In the genomic region with DNA sequence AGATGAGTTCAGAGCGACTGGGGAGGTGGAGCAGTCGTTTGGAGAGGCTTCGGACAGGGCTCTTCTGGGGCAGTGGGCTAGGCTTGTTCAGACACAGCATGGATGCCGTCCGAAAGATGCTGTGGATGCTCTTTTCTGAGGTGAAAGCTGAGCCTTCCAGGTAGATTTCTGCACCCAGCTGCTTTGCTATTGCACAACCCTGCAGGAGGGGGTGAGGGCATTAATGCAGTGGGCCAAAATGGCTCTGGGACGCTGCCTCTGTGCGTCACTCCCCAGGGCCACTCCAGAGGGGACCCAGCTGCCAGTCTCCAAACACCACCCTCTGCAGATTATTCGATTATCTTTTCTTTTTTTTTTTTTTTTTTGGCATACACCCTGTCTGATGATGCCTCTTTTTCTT, we compare ENCODE assay signal across 20 cellular contexts. TPM values are rescaled to one million over a fixed set of nuclear protein-coding genes. Genes with fewer than 3 reads are reported as not detected.
DNase-seq lines count a peak whose midpoint lies in the region; ATAC-seq, FAIRE-seq and TF ChIP-seq lines count a peak whose summit lies in the region.
"Had no signal": no experiment of that assay in that cellular context is flagged by ENCODE, and none has a peak within 500 bp of the region (broad histone marks: within the 10 kb centered on the region; RNA-seq: fewer than 3 reads in every experiment).

No MANE protein-coding gene starts in this region.

- no peak overlapping the region for H4K5ac ChIP-seq in IMR-90 (ENCODE audit: low read depth, low read length)

- TF ChIP-seq EP300 in A549 (IDR thresholded peaks at IDR 0.05) (no peak), HepG2 (IDR thresholded peaks at IDR 0.05; ENCODE audit: low read depth in 2 of 2, low read length in 2 of 2) (no peak), HepG2 (CRISPR knock-in tag; IDR thresholded peaks at IDR 0.05; ENCODE audit: borderline replicate concordance) (no peak)

- H3K9me3 ChIP-seq in A549 (no peaks in the 10 kb centered on the region), IMR-90 (ENCODE audit: control insufficient read depth, insufficient read depth, low read length) (no peaks in the 10 kb centered on the region), HepG2 (ENCODE audit: low read length) (no peaks in the 10 kb centered on the region)
- H3K9me3 ChIP-seq: Caco-2 had no signal

- H3K4me3 ChIP-seq in A549 (no peak overlapping the region), IMR-90 (ENCODE audit: insufficient read depth, low read depth, low read length) (no peak overlapping the region), HepG2 (replicated peaks in 1 of 3; ENCODE audit: insufficient read depth in 1 of 3, low read depth in 2 of 3, low read length in 3 of 3) (no peak overlapping the region), brain microvascular endothelial cell (ENCODE audit: low read depth, low read length) (no peak overlapping the region)
- H3K4me3 ChIP-seq: GM23338 had no signal

- no peak overlapping the region for H3K4ac ChIP-seq in IMR-90 (ENCODE audit: low read depth, low read length)

- H2AK9ac ChIP-seq in IMR-90 (replicated peaks; ENCODE audit: low read depth, low read length, poor library complexity): no peak overlapping the region

- WGBS in A549 (ENCODE audit: missing lambda C conversion rate): 78% methylated on average over 8 of the region's 8 CpGs
- 70% methylated on average over 2 of the region's 8 CpGs; no CpG with 5 or more reads in 1 of the 2 experiments for WGBS in IMR-90 (ENCODE audit: extremely low coverage in 2 of 2, insufficient read length in 1 of 2), 2 experiments
- WGBS in HepG2 (ENCODE audit: low lambda C conversion rate): 88% methylated on average over 8 of the region's 8 CpGs

- in situ Hi-C loops in IMR-90 (cut with MboI; ENCODE audit: low sequenced_read_pairs): no loop called here
- in situ Hi-C loops in HepG2 (cut with HindIII; ENCODE audit: extremely low pct_ligation_motif_present, low pct_unique_long_range_greater_than_20kb): no loop called here
- in situ Hi-C loops in brain microvascular endothelial cell (cut with HindIII; ENCODE audit: low pct_ligation_motif_present, low sequenced_read_pairs): no loop called here

- intact Hi-C loops in IMR-90 (cut with micrococcal nuclease) (no loop called here), HepG2 (cut with micrococcal nuclease; ENCODE audit: unreplicated experiment) (no loop called here)

- H3K27me3 ChIP-seq in IMR-90 (ENCODE audit: control insufficient read depth, insufficient read depth, low read length) (peaks cover 34% of the 10 kb centered on the region), HepG2 (ENCODE audit: control insufficient read depth in 1 of 2, insufficient read depth in 2 of 2, low read length in 2 of 2) (no peaks in the 10 kb centered on the region; a peak in 1 of 5 replicates), brain microvascular endothelial cell (replicated peaks) (no peaks in the 10 kb centered on the region)

- H2AFZ ChIP-seq in IMR-90 (replicated peaks; ENCODE audit: low read length, poor library complexity): no peak overlapping the region
- H2AFZ ChIP-seq in HepG2 (ENCODE audit: low read length): no peak overlapping the region
- H2AFZ ChIP-seq: GM23338 had no signal

- H4K91ac ChIP-seq in IMR-90 (ENCODE audit: insufficient read depth, low read depth, low read length): no peak overlapping the region

- no peak for TF ChIP-seq CTCF in A549 (IDR thresholded peaks at IDR 0.05)
- TF ChIP-seq CTCF in IMR-90 (conservative IDR thresholded peaks at IDR 0.05; ENCODE audit: low read depth, low read length): no peak
- TF ChIP-seq CTCF in HepG2 (CRISPR knock-in tag; IDR thresholded peaks at IDR 0.05): no peak
- TF ChIP-seq CTCF in brain microvascular endothelial cell (IDR thresholded peaks at IDR 0.05; ENCODE audit: low read depth, low read length, missing control alignments): no peak

- H3K14ac ChIP-seq in IMR-90 (replicated peaks; ENCODE audit: low read depth, low read length): no peak overlapping the region

- no peak overlapping the region for H4K8ac ChIP-seq in IMR-90 (ENCODE audit: low read depth in 2 of 2, low read length in 2 of 2)

- POLR2A ChIA-PET in A549 (lab: Yijun Ruan, JAX): interaction anchor here (1.1 to 3.2 kb wide), 2 partner anchors 8 to 25 kb away, joined by 3 to 35 read pairs; a partner anchor contains a TSS
- POLR2A ChIA-PET in IMR-90 (lab: Charles Lee; ENCODE audit: unreplicated experiment): no interaction called here
- POLR2A ChIA-PET in HepG2 (lab: Yijun Ruan, JAX): interaction anchor here (8.2 kb wide), 1 partner anchor 8 kb away, joined by 115 read pairs; a partner anchor contains a TSS

- FAIRE-seq in A549 (lab: Jason Lieb, UNC) (no peak), HepG2 (lab: Jason Lieb, UNC) (no peak)
- FAIRE-seq: D721Med, GM12892, GM18507 had no signal

- H2BK120ac ChIP-seq in IMR-90 (ENCODE audit: low read depth, low read length): no peak overlapping the region

- CTCF ChIA-PET in A549 (lab: Yijun Ruan, JAX): interaction anchor here (0.9 to 25.5 kb wide), 5 partner anchors 19 to 130 kb away, joined by 3 to 1365 read pairs (median 15); a partner anchor contains a TSS
- CTCF ChIA-PET in IMR-90 (lab: Yijun Ruan, JAX): no interaction called here
- CTCF ChIA-PET in HepG2 (lab: Yijun Ruan, JAX; ENCODE audit: low intra/inter-chr PET ratio, low total read pairs): no interaction called here

- peaks cover 34% of the 10 kb centered on the region for H3K4me1 ChIP-seq in A549
- H3K4me1 ChIP-seq in IMR-90 (ENCODE audit: control insufficient read depth, insufficient read depth, low read length): no peaks in the 10 kb centered on the region
- peaks cover 13% of the 10 kb centered on the region for H3K4me1 ChIP-seq in HepG2 (ENCODE audit: insufficient read depth, low read length)

- H3K36me3 ChIP-seq in IMR-90 (ENCODE audit: control insufficient read depth, insufficient read depth, low read length): no peaks in the 10 kb centered on the region
- peaks cover 0 to 1% of the 10 kb centered on the region in 2 experiments; a peak in 2 of 5 replicates for H3K36me3 ChIP-seq in HepG2 (replicated peaks in 1 of 2; ENCODE audit: control insufficient read depth in 1 of 2, insufficient read depth in 2 of 2, low read length in 2 of 2)
- no peaks in the 10 kb centered on the region for H3K36me3 ChIP-seq in brain microvascular endothelial cell (replicated peaks)

- H3K27ac ChIP-seq in A549 (no peak overlapping the region), IMR-90 (ENCODE audit: insufficient read depth, low read length) (no peak overlapping the region), HepG2 (ENCODE audit: extremely low read length, insufficient read depth, low read length) (no peak overlapping the region), brain microvascular endothelial cell (no peak overlapping the region)
- H3K27ac ChIP-seq: 22Rv1 had no signal

- no peak overlapping the region for H3K23ac ChIP-seq in IMR-90 (ENCODE audit: low read depth, low read length)

- no peak overlapping the region for H2AK5ac ChIP-seq in IMR-90 (ENCODE audit: low read depth, low read length)

- DNase-seq in A549 (ENCODE audit: low read depth in 1 of 2, low spot score in 1 of 2) (no peak), IMR-90 (no peak), NCI-H2171 treated with DMSO at 0.1 percent for 48 hours (lab: John Stamatoyannopoulos, UW) (peak; percentile 55), HepG2 (ENCODE audit: low spot score) (no peak), brain microvascular endothelial cell (no peak), dermis blood vessel endothelial cell (no peak)
- DNase-seq: C1 segment of cervical spinal cord; Caco-2; CD4-positive, CD25-positive, alpha-beta regulatory T cell; GDM1; H7; HFFc6; KBM-7 had no signal

- dilution Hi-C loops in IMR-90 (cut with HindIII; ENCODE audit: low sequenced_read_pairs, unreplicated experiment): no loop called here

- H2BK15ac ChIP-seq in IMR-90 (ENCODE audit: low read depth, low read length): no peak overlapping the region

- TF ChIP-seq RAD21 in A549 (conservative IDR thresholded peaks at IDR 0.05 in 1 of 2, IDR thresholded peaks at IDR 0.05 in 1 of 2) (no peak), IMR-90 (IDR thresholded peaks at IDR 0.05; ENCODE audit: low read length) (no peak), HepG2 (CRISPR knock-in tag; IDR thresholded peaks at IDR 0.05) (no peak)

- H2BK5ac ChIP-seq in IMR-90 (ENCODE audit: low read depth, low read length, poor library complexity, severe bottlenecking): no peak overlapping the region

- no peak for ATAC-seq in A549
- no peak for ATAC-seq in IMR-90 (ENCODE audit: low read depth)
- no peak for ATAC-seq in HepG2
- ATAC-seq in GM21619 (IDR thresholded peaks at IDR 0.05; ENCODE audit: unreplicated experiment): no peak
- ATAC-seq: GM23338, HCT116 had no signal

- no TSS peak for BruUV-seq in IMR-90 (replicated peaks; lab: Mats Ljungman, UMichigan)
- no TSS peak for BruUV-seq in HepG2 (replicated peaks; lab: Mats Ljungman, UMichigan)

- no peak overlapping the region for H2BK20ac ChIP-seq in IMR-90 (ENCODE audit: low read depth, low read length)

- no peaks in the 10 kb centered on the region for H3K79me2 ChIP-seq in HepG2 (ENCODE audit: insufficient read depth, low read length)

- H4K20me1 ChIP-seq in IMR-90 (ENCODE audit: insufficient read depth, low read length) (no peaks in the 10 kb centered on the region; the same call in 1 of the 2 replicates), HepG2 (ENCODE audit: insufficient read depth, low read length) (no peaks in the 10 kb centered on the region)

- H3K18ac ChIP-seq in IMR-90 (ENCODE audit: low read depth, low read length): no peak overlapping the region

- H3K9ac ChIP-seq in IMR-90 (ENCODE audit: low read depth, low read length): no peak overlapping the region
- H3K9ac ChIP-seq in HepG2 (ENCODE audit: insufficient read depth, low read depth, low read length): no peak overlapping the region

- no peak overlapping the region for H3K4me2 ChIP-seq in A549
- no peak overlapping the region for H3K4me2 ChIP-seq in IMR-90 (ENCODE audit: low read depth, low read length)
- no peak overlapping the region for H3K4me2 ChIP-seq in HepG2 (ENCODE audit: low read depth, low read length)
- H3K4me2 ChIP-seq: GM23338 had no signal

- H3K9me1 ChIP-seq in IMR-90 (ENCODE audit: insufficient read depth, low read length): 0 out of 2 replicates have a peak, but pooled peaks cover 5% of the 10 kb centered on the region

- no peaks in the 10 kb centered on the region; a peak in 1 of 4 replicates for H3K79me1 ChIP-seq in IMR-90 (ENCODE audit: low read depth in 1 of 2, low read length in 2 of 2)

- H3K56ac ChIP-seq in IMR-90 (ENCODE audit: extremely low read depth, insufficient read depth, low read length): no peak overlapping the region

- TF ChIP-seq POLR2A in A549 (IDR thresholded peaks at IDR 0.05; ENCODE audit: low read length): no peak
- no peak for TF ChIP-seq POLR2A in IMR-90 (IDR thresholded peaks at IDR 0.05; ENCODE audit: low read depth, low read length)
- no peak for TF ChIP-seq POLR2A in HepG2 (IDR thresholded peaks at IDR 0.05; ENCODE audit: insufficient read depth in 1 of 2, low read depth in 2 of 2, low read length in 2 of 2)

RNA-seq across cellular contexts. Expression of a gene that starts 6.1 kb away (rescaled TPM):
- polyA plus RNA-seq in A549 (2011; rRNA removed) (132 TPM in 2 replicates), A549 (2017; fragmentation: RNase III; extraction: RNeasy Plus Mini Kit Qiagen cat#74134 plus additional on column Dnase treatment) (112 to 119 TPM (median 116 TPM) in 3 replicates), IMR-90 (2012; rRNA removed) (59.1 and 61.8 TPM in 2 replicates), HepG2 (2011; rRNA removed) (35.7 and 42.2 TPM in 2 replicates)
- polyA plus RNA-seq in A549 (2012; cell fraction: cytosol; rRNA removed): 96.9 and 97.8 TPM in 2 replicates
- polyA plus RNA-seq in A549 (2012; cell fraction: nucleus; rRNA removed): 129 and 169 TPM in 2 replicates
- polyA minus RNA-seq in A549 (2011; rRNA and poly(A)+ RNA removed): 96.4 and 97.5 TPM in 2 replicates
- total RNA-seq in IMR-90 (2012; rRNA removed) (81.9 and 92.5 TPM in 2 replicates), HepG2 (2016; rRNA removed; fragmentation: Illumina TruSeq; extraction: Trizol) (81.5 and 90.0 TPM in 2 replicates), dermis blood vessel endothelial cell (115 and 124 TPM in 2 replicates)
- polyA plus RNA-seq in IMR-90 (2012; cell fraction: cytosol; rRNA removed): 26.3 and 32.9 TPM in 2 replicates
- 69.4 and 141 TPM in 2 replicates for polyA plus RNA-seq in IMR-90 (2012; cell fraction: nucleus; rRNA removed; ENCODE audit: low replicate concordance)
- total RNA-seq in HepG2 (2016; cell fraction: cytosol; rRNA removed; fragmentation: Illumina TruSeq; extraction: Trizol; ENCODE audit: low read depth): 13.0 and 13.4 TPM in 2 replicates
- total RNA-seq in HepG2 (2016; cell fraction: insoluble cytoplasmic fraction; rRNA removed; fragmentation: Illumina TruSeq; extraction: Trizol): 81.4 and 90.7 TPM in 2 replicates
- 17.1 and 20.2 TPM in 2 replicates for total RNA-seq in HepG2 (2016; cell fraction: membrane; rRNA removed; fragmentation: Illumina TruSeq; extraction: Trizol)
- 66.5 and 79.7 TPM in 2 replicates for total RNA-seq in HepG2 (2016; cell fraction: nucleus; rRNA removed; fragmentation: Illumina TruSeq; extraction: Trizol)
- 28.4 and 30.1 TPM in 2 replicates for polyA plus RNA-seq in HepG2 (2011; cell fraction: cytosol; rRNA removed)
- polyA plus RNA-seq in HepG2 (2011; cell fraction: nucleus; rRNA removed): 114 and 128 TPM in 2 replicates
- 43.8 and 55.5 TPM in 2 replicates for polyA plus RNA-seq in HepG2 (2012)
- polyA plus RNA-seq in HepG2 (2016; cell fraction: cytosol; fragmentation: Illumina TruSeq; extraction: Trizol; ENCODE audit: low read depth): 2.6 and 3.7 TPM in 2 replicates
- polyA plus RNA-seq in HepG2 (2016; cell fraction: insoluble cytoplasmic fraction; fragmentation: Illumina TruSeq; extraction: Trizol; ENCODE audit: low read depth): 62.7 and 67.1 TPM in 2 replicates
- 8.1 and 9.8 TPM in 2 replicates for polyA plus RNA-seq in HepG2 (2016; cell fraction: membrane; fragmentation: Illumina TruSeq; extraction: Trizol; ENCODE audit: low read depth)
- polyA plus RNA-seq in HepG2 (2016; cell fraction: nucleus; fragmentation: Illumina TruSeq; extraction: Trizol; ENCODE audit: insufficient read depth, low read depth): 132 TPM in 2 replicates
- 29.9 and 100 TPM in 2 replicates for polyA minus RNA-seq in HepG2 (2011; rRNA and poly(A)+ RNA removed; ENCODE audit: low replicate concordance)
- 11.7 and 12.4 TPM in 2 replicates for polyA minus RNA-seq in HepG2 (2011; cell fraction: cytosol; rRNA and poly(A)+ RNA removed)
- polyA minus RNA-seq in HepG2 (2011; cell fraction: nucleus; rRNA and poly(A)+ RNA removed): 55.9 and 69.0 TPM in 2 replicates

RNA-seq across cellular contexts. Expression of a gene that starts 7.6 kb away (rescaled TPM):
- polyA plus RNA-seq in A549 (2011; rRNA removed) (37.8 and 54.5 TPM in 2 replicates), A549 (2017; fragmentation: RNase III; extraction: RNeasy Plus Mini Kit Qiagen cat#74134 plus additional on column Dnase treatment) (16.8 to 28.7 TPM (median 26.5 TPM) in 3 replicates), IMR-90 (2012; rRNA removed) (0.21 and 0.26 TPM in 2 replicates), HepG2 (2011; rRNA removed) (1.9 and 2.8 TPM in 2 replicates)
- 40.9 and 56.4 TPM in 2 replicates for polyA plus RNA-seq in A549 (2012; cell fraction: cytosol; rRNA removed)
- 52.9 and 85.6 TPM in 2 replicates for polyA plus RNA-seq in A549 (2012; cell fraction: nucleus; rRNA removed)
- 59.3 and 68.2 TPM in 2 replicates for polyA minus RNA-seq in A549 (2011; rRNA and poly(A)+ RNA removed)
- total RNA-seq in IMR-90 (2012; rRNA removed) (under 0.01 TPM in 1 of 2 replicates, not detected in the other), HepG2 (2016; rRNA removed; fragmentation: Illumina TruSeq; extraction: Trizol) (1.8 and 2.2 TPM in 2 replicates), dermis blood vessel endothelial cell (3.4 and 10.9 TPM in 2 replicates)
- 0.13 and 0.62 TPM in 2 replicates for polyA plus RNA-seq in IMR-90 (2012; cell fraction: cytosol; rRNA removed)
- polyA plus RNA-seq in IMR-90 (2012; cell fraction: nucleus; rRNA removed; ENCODE audit: low replicate concordance): 0.17 and 0.31 TPM in 2 replicates
- total RNA-seq in HepG2 (2016; cell fraction: cytosol; rRNA removed; fragmentation: Illumina TruSeq; extraction: Trizol; ENCODE audit: low read depth): 0.88 and 1.9 TPM in 2 replicates
- total RNA-seq in HepG2 (2016; cell fraction: insoluble cytoplasmic fraction; rRNA removed; fragmentation: Illumina TruSeq; extraction: Trizol): 2.5 and 2.9 TPM in 2 replicates
- 1.2 and 1.4 TPM in 2 replicates for total RNA-seq in HepG2 (2016; cell fraction: membrane; rRNA removed; fragmentation: Illumina TruSeq; extraction: Trizol)
- total RNA-seq in HepG2 (2016; cell fraction: nucleus; rRNA removed; fragmentation: Illumina TruSeq; extraction: Trizol): 1.9 and 3.0 TPM in 2 replicates
- 1.3 and 2.0 TPM in 2 replicates for polyA plus RNA-seq in HepG2 (2011; cell fraction: cytosol; rRNA removed)
- polyA plus RNA-seq in HepG2 (2011; cell fraction: nucleus; rRNA removed): 1.8 and 1.9 TPM in 2 replicates
- polyA plus RNA-seq in HepG2 (2012): 0.71 and 1.1 TPM in 2 replicates
- 0.32 and 0.35 TPM in 2 replicates for polyA plus RNA-seq in HepG2 (2016; cell fraction: cytosol; fragmentation: Illumina TruSeq; extraction: Trizol; ENCODE audit: low read depth)
- 2.7 and 3.6 TPM in 2 replicates for polyA plus RNA-seq in HepG2 (2016; cell fraction: insoluble cytoplasmic fraction; fragmentation: Illumina TruSeq; extraction: Trizol; ENCODE audit: low read depth)
- polyA plus RNA-seq in HepG2 (2016; cell fraction: membrane; fragmentation: Illumina TruSeq; extraction: Trizol; ENCODE audit: low read depth): 0.64 and 0.78 TPM in 2 replicates
- polyA plus RNA-seq in HepG2 (2016; cell fraction: nucleus; fragmentation: Illumina TruSeq; extraction: Trizol; ENCODE audit: insufficient read depth, low read depth): 3.6 and 3.8 TPM in 2 replicates
- polyA minus RNA-seq in HepG2 (2011; rRNA and poly(A)+ RNA removed; ENCODE audit: low replicate concordance): 1.0 and 2.6 TPM in 2 replicates
- 0.59 and 1.2 TPM in 2 replicates for polyA minus RNA-seq in HepG2 (2011; cell fraction: cytosol; rRNA and poly(A)+ RNA removed)
- polyA minus RNA-seq in HepG2 (2011; cell fraction: nucleus; rRNA and poly(A)+ RNA removed): 0.90 and 3.6 TPM in 2 replicates

RNA-seq across cellular contexts. Expression of a gene that starts 39.7 kb away (rescaled TPM):
- polyA plus RNA-seq in A549 (2011; rRNA removed) (12.9 and 15.4 TPM in 2 replicates), A549 (2017; fragmentation: RNase III; extraction: RNeasy Plus Mini Kit Qiagen cat#74134 plus additional on column Dnase treatment) (17.2 to 25.8 TPM (median 23.9 TPM) in 3 replicates), IMR-90 (2012; rRNA removed) (45.1 and 45.2 TPM in 2 replicates), HepG2 (2011; rRNA removed) (0.54 and 0.88 TPM in 2 replicates)
- 15.7 and 22.0 TPM in 2 replicates for polyA plus RNA-seq in A549 (2012; cell fraction: cytosol; rRNA removed)
- polyA plus RNA-seq in A549 (2012; cell fraction: nucleus; rRNA removed): 46.7 and 47.9 TPM in 2 replicates
- 20.3 and 25.5 TPM in 2 replicates for polyA minus RNA-seq in A549 (2011; rRNA and poly(A)+ RNA removed)
- total RNA-seq in IMR-90 (2012; rRNA removed) (15.3 and 18.1 TPM in 2 replicates), HepG2 (2016; rRNA removed; fragmentation: Illumina TruSeq; extraction: Trizol) (0.29 TPM in 1 of 2 replicates, not detected in the other), dermis blood vessel endothelial cell (16.3 and 20.0 TPM in 2 replicates)
- polyA plus RNA-seq in IMR-90 (2012; cell fraction: cytosol; rRNA removed): 24.5 and 40.0 TPM in 2 replicates
- 227 and 302 TPM in 2 replicates for polyA plus RNA-seq in IMR-90 (2012; cell fraction: nucleus; rRNA removed; ENCODE audit: low replicate concordance)
- not detected in 2 replicates for total RNA-seq in HepG2 (2016; cell fraction: cytosol; rRNA removed; fragmentation: Illumina TruSeq; extraction: Trizol; ENCODE audit: low read depth)
- total RNA-seq in HepG2 (2016; cell fraction: insoluble cytoplasmic fraction; rRNA removed; fragmentation: Illumina TruSeq; extraction: Trizol): 0.24 and 0.25 TPM in 2 replicates
- 0.31 and 0.48 TPM in 2 replicates for total RNA-seq in HepG2 (2016; cell fraction: membrane; rRNA removed; fragmentation: Illumina TruSeq; extraction: Trizol)
- total RNA-seq in HepG2 (2016; cell fraction: nucleus; rRNA removed; fragmentation: Illumina TruSeq; extraction: Trizol): 0.16 TPM in 1 of 2 replicates, not detected in the other
- polyA plus RNA-seq in HepG2 (2011; cell fraction: cytosol; rRNA removed): 0.27 and 0.38 TPM in 2 replicates
- polyA plus RNA-seq in HepG2 (2011; cell fraction: nucleus; rRNA removed): 1.9 and 2.8 TPM in 2 replicates
- 0.31 and 0.96 TPM in 2 replicates for polyA plus RNA-seq in HepG2 (2012)
- polyA plus RNA-seq in HepG2 (2016; cell fraction: cytosol; fragmentation: Illumina TruSeq; extraction: Trizol; ENCODE audit: low read depth): 0.18 and 0.26 TPM in 2 replicates
- polyA plus RNA-seq in HepG2 (2016; cell fraction: insoluble cytoplasmic fraction; fragmentation: Illumina TruSeq; extraction: Trizol; ENCODE audit: low read depth): 0.09 and 0.19 TPM in 2 replicates
- polyA plus RNA-seq in HepG2 (2016; cell fraction: membrane; fragmentation: Illumina TruSeq; extraction: Trizol; ENCODE audit: low read depth): 0.48 TPM in 1 of 2 replicates, not detected in the other
- polyA plus RNA-seq in HepG2 (2016; cell fraction: nucleus; fragmentation: Illumina TruSeq; extraction: Trizol; ENCODE audit: insufficient read depth, low read depth): 1.0 and 1.1 TPM in 2 replicates
- polyA minus RNA-seq in HepG2 (2011; rRNA and poly(A)+ RNA removed; ENCODE audit: low replicate concordance): 0.36 and 23.6 TPM in 2 replicates
- not detected in 2 replicates for polyA minus RNA-seq in HepG2 (2011; cell fraction: cytosol; rRNA and poly(A)+ RNA removed)
- polyA minus RNA-seq in HepG2 (2011; cell fraction: nucleus; rRNA and poly(A)+ RNA removed): 0.87 and 1.2 TPM in 2 replicates

Comparison
In these comparisons a context has a peak if more than half of its experiments do, and no peak if none do; other contexts are left out.
1. RNA of a gene that starts 39.7 kb away (total RNA-seq): 15.3 to 18.1 TPM in IMR-90 and 16.3 to 20.0 TPM in dermis blood vessel endothelial cell; 0.16 to 0.48 TPM in HepG2; every median in the first group is over 10 times any median in the second.